ENCODE assay signal across 1 cellular context in the genomic region with DNA sequence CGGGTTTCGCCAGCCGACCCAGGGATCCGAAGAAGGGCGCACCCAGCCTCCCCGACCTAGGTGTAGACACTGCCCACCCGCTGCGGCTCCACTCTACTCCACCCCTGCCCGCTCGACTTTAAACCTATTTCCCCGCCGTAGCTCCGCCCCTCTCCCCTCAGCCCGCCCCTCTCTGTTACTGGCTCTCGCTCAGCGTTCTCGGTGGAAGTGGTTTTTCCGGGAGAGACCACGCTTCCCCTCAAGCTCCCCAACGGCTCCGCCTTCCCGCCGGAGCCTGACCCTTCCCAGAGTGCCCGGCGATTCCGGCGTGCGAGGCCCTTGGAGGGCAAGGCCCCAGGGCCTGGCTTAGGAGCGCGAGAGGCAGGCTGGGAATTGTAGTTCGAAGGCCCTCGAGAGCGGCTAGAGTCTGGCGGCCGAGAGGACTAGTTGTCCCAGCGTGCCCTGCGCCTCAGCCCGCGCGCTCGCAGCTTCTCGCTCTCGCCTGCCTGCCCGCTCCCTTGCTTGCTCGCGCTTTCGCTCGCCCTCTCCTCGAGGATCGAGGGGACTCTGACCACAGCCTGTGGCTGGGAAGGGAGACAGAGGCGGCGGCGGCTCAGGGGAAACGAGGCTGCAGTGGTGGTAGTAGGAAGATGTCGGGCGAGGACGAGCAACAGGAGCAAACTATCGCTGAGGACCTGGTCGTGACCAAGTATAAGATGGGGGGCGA.
A peak's percentile ranks its signal among the peaks of the same experiment; 100 is the strongest.
TF ChIP-seq lines count a peak whose summit lies in the region.

TSS of gene PA2G4 (plus strand) at position 451 of the 706 bp plus-strand sequence. CDS start at position 630, 179 bp downstream.

TF ChIP-seq in HepG2, 621 proteins besides CTCF, POLR2A, EP300 and RAD21 (continued from another document and continues in another):
- TF ChIP-seq, protein P1, sequence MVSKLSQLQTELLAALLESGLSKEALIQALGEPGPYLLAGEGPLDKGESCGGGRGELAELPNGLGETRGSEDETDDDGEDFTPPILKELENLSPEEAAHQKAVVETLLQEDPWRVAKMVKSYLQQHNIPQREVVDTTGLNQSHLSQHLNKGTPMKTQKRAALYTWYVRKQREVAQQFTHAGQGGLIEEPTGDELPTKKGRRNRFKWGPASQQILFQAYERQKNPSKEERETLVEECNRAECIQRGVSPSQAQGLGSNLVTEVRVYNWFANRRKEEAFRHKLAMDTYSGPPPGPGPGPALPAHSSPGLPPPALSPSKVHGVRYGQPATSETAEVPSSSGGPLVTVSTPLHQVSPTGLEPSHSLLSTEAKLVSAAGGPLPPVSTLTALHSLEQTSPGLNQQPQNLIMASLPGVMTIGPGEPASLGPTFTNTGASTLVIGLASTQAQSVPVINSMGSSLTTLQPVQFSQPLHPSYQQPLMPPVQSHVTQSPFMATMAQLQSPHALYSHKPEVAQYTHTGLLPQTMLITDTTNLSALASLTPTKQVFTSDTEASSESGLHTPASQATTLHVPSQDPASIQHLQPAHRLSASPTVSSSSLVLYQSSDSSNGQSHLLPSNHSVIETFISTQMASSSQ (IDR thresholded peaks at IDR 0.05; ENCODE audit: low read depth), result no peak
- TF ChIP-seq, protein P1 (CRISPR knock-in tag; IDR thresholded peaks at IDR 0.05; ENCODE audit: borderline replicate concordance), result peak; percentile 91
- TF ChIP-seq ZNF572 (CRISPR knock-in tag; IDR thresholded peaks at IDR 0.05) (peak; percentile 49; the same call in 1 of the 2 replicates), TCF7 (IDR thresholded peaks at IDR 0.05; ENCODE audit: low read depth) (no peak), KLF13 (CRISPR knock-in tag; IDR thresholded peaks at IDR 0.05) (peak; percentile 76; the same call in 1 of the 2 replicates), ZBTB2 (CRISPR knock-in tag; IDR thresholded peaks at IDR 0.05; ENCODE audit: low read depth) (0 out of 2 replicates have a peak, but pooled peaks have one; percentile 65), BORCS8-MEF2B (CRISPR knock-in tag; IDR thresholded peaks at IDR 0.05) (peak; percentile 96), ZNF737 (CRISPR knock-in tag; IDR thresholded peaks at IDR 0.05; ENCODE audit: borderline replicate concordance) (0 out of 2 replicates have a peak, but pooled peaks have one; percentile 78), PCBP1 (IDR thresholded peaks at IDR 0.05; ENCODE audit: borderline replicate concordance, low read depth, low read length) (peak; percentile 87), GABPA (IDR thresholded peaks at IDR 0.05; ENCODE audit: low read depth, low read length) (peak; percentile 60), GABPA (CRISPR knock-in tag; IDR thresholded peaks at IDR 0.05; ENCODE audit: low read depth) (peak; percentile 90), EZH2 (conservative IDR thresholded peaks at IDR 0.05; ENCODE audit: low read depth, low read length) (no peak), NCOA2 (CRISPR knock-in tag; IDR thresholded peaks at IDR 0.05) (peak; percentile 51; the same call in 1 of the 2 replicates), AHR (CRISPR knock-in tag; IDR thresholded peaks at IDR 0.05) (no peak; the same call in 1 of the 2 replicates), ZNF317 (CRISPR knock-in tag; IDR thresholded peaks at IDR 0.05) (peak; percentile 35; the same call in 1 of the 2 replicates), TOPORS (CRISPR knock-in tag; IDR thresholded peaks at IDR 0.05) (peak; percentile 80), RFX5 (IDR thresholded peaks at IDR 0.05; ENCODE audit: low read depth, low read length) (no peak; the same call in 1 of the 2 replicates), RXRB (CRISPR knock-in tag; IDR thresholded peaks at IDR 0.05; ENCODE audit: borderline replicate concordance) (peak; percentile 82; the same call in 1 of the 2 replicates), JDP2 (CRISPR knock-in tag; IDR thresholded peaks at IDR 0.05; ENCODE audit: borderline replicate concordance) (peak; percentile 23; the same call in 1 of the 2 replicates), POLR2G (IDR thresholded peaks at IDR 0.05; ENCODE audit: low read depth, low read length) (peak; percentile 98), ZNF275 (CRISPR knock-in tag; IDR thresholded peaks at IDR 0.05; ENCODE audit: borderline replicate concordance) (peak; percentile 92), ZNF766 (CRISPR knock-in tag; IDR thresholded peaks at IDR 0.05; ENCODE audit: borderline replicate concordance) (peak; percentile 64; the same call in 1 of the 2 replicates)
- TF ChIP-seq, protein P2, sequence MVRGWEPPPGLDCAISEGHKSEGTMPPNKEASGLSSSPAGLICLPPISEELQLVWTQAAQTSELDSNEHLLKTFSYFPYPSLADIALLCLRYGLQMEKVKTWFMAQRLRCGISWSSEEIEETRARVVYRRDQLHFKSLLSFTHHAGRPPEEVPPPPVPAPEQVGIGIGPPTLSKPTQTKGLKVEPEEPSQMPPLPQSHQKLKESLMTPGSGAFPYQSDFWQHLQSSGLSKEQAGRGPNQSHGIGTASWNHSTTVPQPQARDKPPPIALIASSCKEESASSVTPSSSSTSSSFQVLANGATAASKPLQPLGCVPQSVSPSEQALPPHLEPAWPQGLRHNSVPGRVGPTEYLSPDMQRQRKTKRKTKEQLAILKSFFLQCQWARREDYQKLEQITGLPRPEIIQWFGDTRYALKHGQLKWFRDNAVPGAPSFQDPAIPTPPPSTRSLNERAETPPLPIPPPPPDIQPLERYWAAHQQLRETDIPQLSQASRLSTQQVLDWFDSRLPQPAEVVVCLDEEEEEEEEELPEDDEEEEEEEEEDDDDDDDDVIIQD (CRISPR knock-in tag; IDR thresholded peaks at IDR 0.05; ENCODE audit: low read depth), result peak; percentile 37; the same call in 1 of the 2 replicates
- TF ChIP-seq, protein P3, sequence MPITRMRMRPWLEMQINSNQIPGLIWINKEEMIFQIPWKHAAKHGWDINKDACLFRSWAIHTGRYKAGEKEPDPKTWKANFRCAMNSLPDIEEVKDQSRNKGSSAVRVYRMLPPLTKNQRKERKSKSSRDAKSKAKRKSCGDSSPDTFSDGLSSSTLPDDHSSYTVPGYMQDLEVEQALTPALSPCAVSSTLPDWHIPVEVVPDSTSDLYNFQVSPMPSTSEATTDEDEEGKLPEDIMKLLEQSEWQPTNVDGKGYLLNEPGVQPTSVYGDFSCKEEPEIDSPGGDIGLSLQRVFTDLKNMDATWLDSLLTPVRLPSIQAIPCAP (CRISPR knock-in tag; IDR thresholded peaks at IDR 0.05; ENCODE audit: low read depth), result no peak
- TF ChIP-seq, protein P4, sequence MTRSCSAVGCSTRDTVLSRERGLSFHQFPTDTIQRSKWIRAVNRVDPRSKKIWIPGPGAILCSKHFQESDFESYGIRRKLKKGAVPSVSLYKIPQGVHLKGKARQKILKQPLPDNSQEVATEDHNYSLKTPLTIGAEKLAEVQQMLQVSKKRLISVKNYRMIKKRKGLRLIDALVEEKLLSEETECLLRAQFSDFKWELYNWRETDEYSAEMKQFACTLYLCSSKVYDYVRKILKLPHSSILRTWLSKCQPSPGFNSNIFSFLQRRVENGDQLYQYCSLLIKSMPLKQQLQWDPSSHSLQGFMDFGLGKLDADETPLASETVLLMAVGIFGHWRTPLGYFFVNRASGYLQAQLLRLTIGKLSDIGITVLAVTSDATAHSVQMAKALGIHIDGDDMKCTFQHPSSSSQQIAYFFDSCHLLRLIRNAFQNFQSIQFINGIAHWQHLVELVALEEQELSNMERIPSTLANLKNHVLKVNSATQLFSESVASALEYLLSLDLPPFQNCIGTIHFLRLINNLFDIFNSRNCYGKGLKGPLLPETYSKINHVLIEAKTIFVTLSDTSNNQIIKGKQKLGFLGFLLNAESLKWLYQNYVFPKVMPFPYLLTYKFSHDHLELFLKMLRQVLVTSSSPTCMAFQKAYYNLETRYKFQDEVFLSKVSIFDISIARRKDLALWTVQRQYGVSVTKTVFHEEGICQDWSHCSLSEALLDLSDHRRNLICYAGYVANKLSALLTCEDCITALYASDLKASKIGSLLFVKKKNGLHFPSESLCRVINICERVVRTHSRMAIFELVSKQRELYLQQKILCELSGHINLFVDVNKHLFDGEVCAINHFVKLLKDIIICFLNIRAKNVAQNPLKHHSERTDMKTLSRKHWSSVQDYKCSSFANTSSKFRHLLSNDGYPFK (CRISPR knock-in tag; IDR thresholded peaks at IDR 0.05; ENCODE audit: borderline replicate concordance), result peak; percentile 89
- TF ChIP-seq, protein P5, sequence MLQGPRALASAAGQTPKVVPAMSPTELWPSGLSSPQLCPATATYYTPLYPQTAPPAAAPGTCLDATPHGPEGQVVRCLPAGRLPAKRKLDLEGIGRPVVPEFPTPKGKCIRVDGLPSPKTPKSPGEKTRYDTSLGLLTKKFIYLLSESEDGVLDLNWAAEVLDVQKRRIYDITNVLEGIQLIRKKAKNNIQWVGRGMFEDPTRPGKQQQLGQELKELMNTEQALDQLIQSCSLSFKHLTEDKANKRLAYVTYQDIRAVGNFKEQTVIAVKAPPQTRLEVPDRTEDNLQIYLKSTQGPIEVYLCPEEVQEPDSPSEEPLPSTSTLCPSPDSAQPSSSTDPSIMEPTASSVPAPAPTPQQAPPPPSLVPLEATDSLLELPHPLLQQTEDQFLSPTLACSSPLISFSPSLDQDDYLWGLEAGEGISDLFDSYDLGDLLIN (CRISPR knock-in tag; IDR thresholded peaks at IDR 0.05; ENCODE audit: borderline replicate concordance), result peak; percentile 87; the same call in 1 of the 2 replicates
- TF ChIP-seq, protein P6, sequence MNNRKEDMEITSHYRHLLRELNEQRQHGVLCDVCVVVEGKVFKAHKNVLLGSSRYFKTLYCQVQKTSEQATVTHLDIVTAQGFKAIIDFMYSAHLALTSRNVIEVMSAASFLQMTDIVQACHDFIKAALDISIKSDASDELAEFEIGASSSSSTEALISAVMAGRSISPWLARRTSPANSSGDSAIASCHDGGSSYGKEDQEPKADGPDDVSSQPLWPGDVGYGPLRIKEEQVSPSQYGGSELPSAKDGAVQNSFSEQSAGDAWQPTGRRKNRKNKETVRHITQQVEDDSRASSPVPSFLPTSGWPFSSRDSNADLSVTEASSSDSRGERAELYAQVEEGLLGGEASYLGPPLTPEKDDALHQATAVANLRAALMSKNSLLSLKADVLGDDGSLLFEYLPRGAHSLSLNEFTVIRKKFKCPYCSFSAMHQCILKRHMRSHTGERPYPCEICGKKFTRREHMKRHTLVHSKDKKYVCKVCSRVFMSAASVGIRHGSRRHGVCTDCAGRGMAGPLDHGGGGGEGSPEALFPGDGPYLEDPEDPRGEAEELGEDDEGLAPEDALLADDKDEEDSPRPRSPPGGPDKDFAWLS (CRISPR knock-in tag; IDR thresholded peaks at IDR 0.05; ENCODE audit: borderline replicate concordance), result 0 out of 2 replicates have a peak, but pooled peaks have one; percentile 18
- TF ChIP-seq, protein P7, sequence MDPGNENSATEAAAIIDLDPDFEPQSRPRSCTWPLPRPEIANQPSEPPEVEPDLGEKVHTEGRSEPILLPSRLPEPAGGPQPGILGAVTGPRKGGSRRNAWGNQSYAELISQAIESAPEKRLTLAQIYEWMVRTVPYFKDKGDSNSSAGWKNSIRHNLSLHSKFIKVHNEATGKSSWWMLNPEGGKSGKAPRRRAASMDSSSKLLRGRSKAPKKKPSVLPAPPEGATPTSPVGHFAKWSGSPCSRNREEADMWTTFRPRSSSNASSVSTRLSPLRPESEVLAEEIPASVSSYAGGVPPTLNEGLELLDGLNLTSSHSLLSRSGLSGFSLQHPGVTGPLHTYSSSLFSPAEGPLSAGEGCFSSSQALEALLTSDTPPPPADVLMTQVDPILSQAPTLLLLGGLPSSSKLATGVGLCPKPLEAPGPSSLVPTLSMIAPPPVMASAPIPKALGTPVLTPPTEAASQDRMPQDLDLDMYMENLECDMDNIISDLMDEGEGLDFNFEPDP (CRISPR knock-in tag; conservative IDR thresholded peaks at IDR 0.05), result 0 out of 2 replicates have a peak, but pooled peaks have one; percentile 94
- TF ChIP-seq, protein P8, sequence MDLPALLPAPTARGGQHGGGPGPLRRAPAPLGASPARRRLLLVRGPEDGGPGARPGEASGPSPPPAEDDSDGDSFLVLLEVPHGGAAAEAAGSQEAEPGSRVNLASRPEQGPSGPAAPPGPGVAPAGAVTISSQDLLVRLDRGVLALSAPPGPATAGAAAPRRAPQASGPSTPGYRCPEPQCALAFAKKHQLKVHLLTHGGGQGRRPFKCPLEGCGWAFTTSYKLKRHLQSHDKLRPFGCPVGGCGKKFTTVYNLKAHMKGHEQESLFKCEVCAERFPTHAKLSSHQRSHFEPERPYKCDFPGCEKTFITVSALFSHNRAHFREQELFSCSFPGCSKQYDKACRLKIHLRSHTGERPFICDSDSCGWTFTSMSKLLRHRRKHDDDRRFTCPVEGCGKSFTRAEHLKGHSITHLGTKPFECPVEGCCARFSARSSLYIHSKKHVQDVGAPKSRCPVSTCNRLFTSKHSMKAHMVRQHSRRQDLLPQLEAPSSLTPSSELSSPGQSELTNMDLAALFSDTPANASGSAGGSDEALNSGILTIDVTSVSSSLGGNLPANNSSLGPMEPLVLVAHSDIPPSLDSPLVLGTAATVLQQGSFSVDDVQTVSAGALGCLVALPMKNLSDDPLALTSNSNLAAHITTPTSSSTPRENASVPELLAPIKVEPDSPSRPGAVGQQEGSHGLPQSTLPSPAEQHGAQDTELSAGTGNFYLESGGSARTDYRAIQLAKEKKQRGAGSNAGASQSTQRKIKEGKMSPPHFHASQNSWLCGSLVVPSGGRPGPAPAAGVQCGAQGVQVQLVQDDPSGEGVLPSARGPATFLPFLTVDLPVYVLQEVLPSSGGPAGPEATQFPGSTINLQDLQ (CRISPR knock-in tag; IDR thresholded peaks at IDR 0.05), result peak; percentile 58; the same call in 1 of the 2 replicates
